Comparison of ENCODE assay signal across 8 cellular contexts in genomic region chr6:36027501-36028087, GRCh38. TPM values are rescaled to one million over a fixed set of nuclear protein-coding genes. Genes with fewer than 3 reads are reported as not detected.
A peak's percentile ranks its signal among the peaks of the same experiment; 100 is the strongest.
DNase-seq lines count a peak whose midpoint lies in the region; ATAC-seq, FAIRE-seq and TF ChIP-seq lines count a peak whose summit lies in the region.

MAPK14 (plus strand) TSS chr6:36027808; CDS start chr6:36028158, 350 bp downstream.

- H3K4me3 ChIP-seq in endothelial cell of umbilical vein (replicated peaks in 1 of 3; ENCODE audit: insufficient read depth in 1 of 3, low read depth in 1 of 3, low read length in 3 of 3), result peak within 1 kb of the TSS; percentile 71 to 96 (median 96)

- peak; percentile 95 for TF ChIP-seq POLR2A in endothelial cell of umbilical vein (IDR thresholded peaks at IDR 0.05; ENCODE audit: low read depth, low read length)

- peaks cover 47% of the 10 kb centered on the region for H3K79me2 ChIP-seq in endothelial cell of umbilical vein (ENCODE audit: control insufficient read depth, insufficient read depth, low read length)

- H3K27me3 Mint-ChIP-seq in IgD-negative memory B cell, result peaks cover 18% of the 10 kb centered on the region

- H2AFZ ChIP-seq in endothelial cell of umbilical vein (ENCODE audit: low read depth, low read length), result peak within 1 kb of the TSS; percentile 57

- no TSS peak for BruUV-seq in endothelial cell of umbilical vein (replicated peaks; lab: Mats Ljungman, UMichigan)

- no peaks in the 10 kb centered on the region for H3K9me3 Mint-ChIP-seq in IgD-negative memory B cell

- DNase-seq in DMS153 treated with DMSO at 0.1 percent for 48 hours (lab: John Stamatoyannopoulos, UW; ENCODE audit: unreplicated experiment) (peak; percentile 89), OCI-M1 (lab: John Stamatoyannopoulos, UW) (peak; percentile 100), activated T-cell treated with anti-CD3 and anti-CD28 coated beads for 24 hours (ENCODE audit: low read depth) (peak; percentile 97), endothelial cell of umbilical vein (ENCODE audit: low read depth, low spot score) (peak; percentile 100), middle frontal gyrus (ENCODE audit: extremely low spot score, low spot score) (peak; percentile 100)
- DNase-seq in stimulated activated CD8-positive, alpha-beta memory T cell treated with anti-CD3 and anti-CD28 coated beads, Interleukin-2, amount 100 ng/mL, for 48 hours (ENCODE audit: low read depth in 2 of 2), result peak; percentile 91 to 97

- CTCF ChIA-PET in endothelial cell of umbilical vein (lab: Charles Lee), result interaction anchor here (0.7 to 5.6 kb wide), 20 partner anchors 11 to 568 kb away, joined by 3 to 155 read pairs (median 3); no protein-coding TSS in a partner anchor

- H3K9me3 ChIP-seq in endothelial cell of umbilical vein (replicated peaks; ENCODE audit: control insufficient read depth, insufficient read depth, low read length), result no peaks in the 10 kb centered on the region

- peaks cover 21% of the 10 kb centered on the region for H3K4me1 ChIP-seq in endothelial cell of umbilical vein (ENCODE audit: control insufficient read depth, extremely low read depth, insufficient read depth, low read length)

- H3K4me3 Mint-ChIP-seq in IgD-negative memory B cell, result peak within 1 kb of the TSS; percentile 80 to 98 (median 92)

- H3K36me3 ChIP-seq in endothelial cell of umbilical vein (ENCODE audit: control insufficient read depth in 2 of 2, extremely low read depth in 1 of 2, insufficient read depth in 2 of 2, low read length in 2 of 2), result no peaks in the 10 kb centered on the region

- H3K9ac ChIP-seq in endothelial cell of umbilical vein (replicated peaks; ENCODE audit: extremely low read depth, insufficient read depth, low read length), result peak within 1 kb of the TSS; percentile 81

- peaks cover 2% of the 10 kb centered on the region for H3K36me3 Mint-ChIP-seq in IgD-negative memory B cell

- no peaks in the 10 kb centered on the region for H3K9me1 ChIP-seq in endothelial cell of umbilical vein (replicated peaks; ENCODE audit: control insufficient read depth, extremely low read depth, insufficient read depth, low read length)

- dilution Hi-C loops in endothelial cell of umbilical vein (cut with MboI; ENCODE audit: extremely low pct_ligation_motif_present, low sequenced_read_pairs), result no loop called here

- peak; percentile 78 for ATAC-seq in GM21529 (IDR thresholded peaks at IDR 0.05; ENCODE audit: unreplicated experiment)

- intact Hi-C loops in endothelial cell of umbilical vein (cut with micrococcal nuclease), result loop anchor here (1.0 to 2.0 kb wide), 7 partner anchors 68 to 323 kb away; no protein-coding TSS in a partner anchor

- H3K4me1 Mint-ChIP-seq in IgD-negative memory B cell, result peaks cover 25 to 32% (median 27%) of the 10 kb centered on the region in 3 donors

- peak within 1 kb of the TSS; percentile 41 to 96 (median 88) for H3K27ac Mint-ChIP-seq in IgD-negative memory B cell

- peak within 1 kb of the TSS; percentile 61 for H3K27ac ChIP-seq in endothelial cell of umbilical vein (ENCODE audit: insufficient read depth, low read depth, low read length)

- H4K20me1 ChIP-seq in endothelial cell of umbilical vein (replicated peaks; ENCODE audit: control insufficient read depth, extremely low read depth, insufficient read depth, low read length), result peaks cover 4% of the 10 kb centered on the region

- peak; percentile 91 for FAIRE-seq in endothelial cell of umbilical vein (lab: Jason Lieb, UNC)

- H3K4me2 ChIP-seq in endothelial cell of umbilical vein (ENCODE audit: insufficient read depth, low read length), result peak within 1 kb of the TSS; percentile 94

- peak; percentile 85 to 89 for TF ChIP-seq CTCF in endothelial cell of umbilical vein (IDR thresholded peaks at IDR 0.05; ENCODE audit: extremely low read depth in 1 of 2, insufficient read depth in 1 of 2, low read depth in 1 of 2, low read length in 2 of 2)

- POLR2A ChIA-PET in endothelial cell of umbilical vein (lab: Charles Lee), result interaction anchor here (0.6 to 1.0 kb wide), 4 partner anchors 62 to 323 kb away, joined by 3 to 4 read pairs (median 3); no protein-coding TSS in a partner anchor

- H3K27me3 ChIP-seq in endothelial cell of umbilical vein (ENCODE audit: control insufficient read depth in 2 of 2, insufficient read depth in 2 of 2, low read length in 2 of 2), result no peaks in the 10 kb centered on the region

TF ChIP-seq in endothelial cell of umbilical vein, 7 proteins besides CTCF, POLR2A, EP300 and RAD21:
- peak; percentile 94 for TF ChIP-seq POLR2AphosphoS5 (IDR thresholded peaks at IDR 0.05; ENCODE audit: insufficient read depth, low read depth, low read length)
- TF ChIP-seq FOS (IDR thresholded peaks at IDR 0.05; ENCODE audit: borderline replicate concordance, insufficient read depth, low read length), result no peak
- no peak for TF ChIP-seq GATA2 (IDR thresholded peaks at IDR 0.05; ENCODE audit: insufficient read depth, insufficient read length, low read depth, low read length)
TF ChIP-seq in endothelial cell of umbilical vein: peak in this region for 1.

RNA-seq across cellular contexts. Expression of gene MAPK14, which starts in this region (rescaled TPM):
- polyA plus RNA-seq in IgD-negative memory B cell (33.4 TPM), endothelial cell of umbilical vein (26.6 and 33.3 TPM in 2 replicates)
- 50.6 and 54.1 TPM in 2 replicates for total RNA-seq in endothelial cell of umbilical vein
- polyA plus RNA-seq in endothelial cell of umbilical vein (2011; cell fraction: cytosol; rRNA removed), result 27.6 and 28.3 TPM in 2 replicates
- polyA plus RNA-seq in endothelial cell of umbilical vein (2011; cell fraction: nucleus; rRNA removed), result 89.0 and 116 TPM in 2 replicates
- 38.0 and 46.2 TPM in 2 replicates for polyA plus RNA-seq in endothelial cell of umbilical vein (2012)
- polyA minus RNA-seq in endothelial cell of umbilical vein, result 81.3 and 87.7 TPM in 2 replicates
- 45.7 TPM for polyA minus RNA-seq in endothelial cell of umbilical vein (2011; cell fraction: cytosol; rRNA and poly(A)+ RNA removed)
- 122 and 189 TPM in 2 replicates for polyA minus RNA-seq in endothelial cell of umbilical vein (2011; cell fraction: nucleus; rRNA and poly(A)+ RNA removed)

Comparison
In these comparisons a context has a peak if more than half of its experiments do, and no peak if none do; other contexts are left out.
1. Peak in every context shown above with its lines: DNase-seq, ATAC-seq, H3K4me3 ChIP-seq and H3K27ac ChIP-seq.